In the genomic region with DNA sequence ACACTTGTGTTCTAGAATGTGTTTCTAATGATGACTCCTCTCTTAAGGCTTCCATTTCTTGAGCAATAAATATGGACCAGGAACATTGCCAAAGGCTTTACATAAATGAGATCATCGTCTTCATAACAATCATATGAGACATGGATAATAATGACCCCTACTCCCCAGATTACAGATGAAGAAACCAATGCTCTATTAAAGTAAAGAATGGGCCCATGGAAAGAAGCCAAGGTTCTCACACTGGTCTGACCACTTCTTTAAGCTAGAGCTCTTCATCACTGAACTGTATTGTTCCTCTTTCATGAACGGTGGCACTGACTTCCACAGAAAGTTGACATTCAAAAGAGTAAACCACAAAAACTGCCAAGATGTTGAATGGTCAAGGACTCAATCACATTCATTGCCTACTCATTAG, we compare ENCODE assay signal across 9 cellular contexts.
DNase-seq lines count a peak whose midpoint lies in the region; ATAC-seq and TF ChIP-seq lines count a peak whose summit lies in the region.
"Had no signal": no experiment of that assay in that cellular context is flagged by ENCODE, and none has a peak within 500 bp of the region (broad histone marks: within the 10 kb centered on the region; RNA-seq: fewer than 3 reads in every experiment).

No MANE protein-coding gene starts in this region.

- H3K9me3 ChIP-seq in RWPE2 (ENCODE audit: severe bottlenecking) (no peaks in the 10 kb centered on the region), mucosa of descending colon (no peaks in the 10 kb centered on the region), Karpas-422 (ENCODE audit: low read length) (no peaks in the 10 kb centered on the region), upper lobe of right lung (no peaks in the 10 kb centered on the region)

- H3K79me2 ChIP-seq in Karpas-422 (ENCODE audit: low read length): no peaks in the 10 kb centered on the region

- no peaks in the 10 kb centered on the region for H4K20me1 ChIP-seq in Karpas-422 (ENCODE audit: insufficient read depth, low read depth, low read length)

- DNase-seq in RWPE2 (ENCODE audit: low spot score) (no peak), mucosa of descending colon (no peak), Karpas-422 (no peak), NCI-H146 (lab: John Stamatoyannopoulos, UW) (no peak), upper lobe of right lung (no peak), NCI-H1436 (lab: John Stamatoyannopoulos, UW) (no peak)

- H3K4me1 ChIP-seq in RWPE2 (ENCODE audit: insufficient read depth, poor library complexity, severe bottlenecking): peaks cover 12% of the 10 kb centered on the region
- no peaks in the 10 kb centered on the region for H3K4me1 ChIP-seq in mucosa of descending colon (ENCODE audit: low read depth)
- no peaks in the 10 kb centered on the region; the same call in 1 of the 2 replicates for H3K4me1 ChIP-seq in Karpas-422 (ENCODE audit: low read length)
- H3K4me1 ChIP-seq in upper lobe of right lung: no peaks in the 10 kb centered on the region

- peak; percentile 52 for ATAC-seq in GM18498 (IDR thresholded peaks at IDR 0.05; ENCODE audit: unreplicated experiment)
- peak; percentile 37 for ATAC-seq in HG02884 (IDR thresholded peaks at IDR 0.05; ENCODE audit: unreplicated experiment)
- peak; percentile 65 for ATAC-seq in RWPE2 (ENCODE audit: low read depth)
- peak; percentile 30 for ATAC-seq in mucosa of descending colon
- no peak for ATAC-seq in upper lobe of right lung
- ATAC-seq: Panc1 had no signal

- H2AFZ ChIP-seq in Karpas-422 (ENCODE audit: low read length): no peak overlapping the region

- H3K4me3 ChIP-seq in RWPE2 (ENCODE audit: severe bottlenecking) (no peak overlapping the region), mucosa of descending colon (no peak overlapping the region), Karpas-422 (ENCODE audit: low read length) (no peak overlapping the region), upper lobe of right lung (no peak overlapping the region)

- no peaks in the 10 kb centered on the region for H3K36me3 ChIP-seq in RWPE2 (ENCODE audit: low read depth)
- no peaks in the 10 kb centered on the region for H3K36me3 ChIP-seq in mucosa of descending colon (ENCODE audit: low read depth)
- H3K36me3 ChIP-seq in Karpas-422 (ENCODE audit: insufficient read depth, low read length): no peaks in the 10 kb centered on the region
- H3K36me3 ChIP-seq in upper lobe of right lung: no peaks in the 10 kb centered on the region

- no peaks in the 10 kb centered on the region for H3K9me2 ChIP-seq in Karpas-422 (replicated peaks; ENCODE audit: insufficient read depth, low read length)

- no peak overlapping the region for H3K4me2 ChIP-seq in Karpas-422 (ENCODE audit: low read depth, low read length, poor library complexity, severe bottlenecking)

- no peak overlapping the region for H3K9ac ChIP-seq in Karpas-422 (ENCODE audit: low read length)

- TF ChIP-seq CTCF in RWPE2 (IDR thresholded peaks at IDR 0.05; ENCODE audit: poor library complexity, severe bottlenecking) (no peak), mucosa of descending colon (IDR thresholded peaks at IDR 0.05) (no peak), upper lobe of right lung (IDR thresholded peaks at IDR 0.05) (no peak)

- intact Hi-C loops in mucosa of descending colon (cut with DNase I, micrococcal nuclease) (no loop called here), upper lobe of right lung (cut with DNase I) (no loop called here)

- no peaks in the 10 kb centered on the region for H3K27me3 ChIP-seq in RWPE2 (ENCODE audit: insufficient read depth, poor library complexity, severe bottlenecking)
- H3K27me3 ChIP-seq in Karpas-422 (ENCODE audit: low read length): no peaks in the 10 kb centered on the region
- H3K27me3 ChIP-seq in upper lobe of right lung: no peaks in the 10 kb centered on the region

- H3K27ac ChIP-seq in RWPE2 (ENCODE audit: poor library complexity, severe bottlenecking) (no peak overlapping the region), Karpas-422 (ENCODE audit: low read length) (no peak overlapping the region), upper lobe of right lung (no peak overlapping the region)
